ENCODE assay signal across 2 cellular contexts in the genomic region with DNA sequence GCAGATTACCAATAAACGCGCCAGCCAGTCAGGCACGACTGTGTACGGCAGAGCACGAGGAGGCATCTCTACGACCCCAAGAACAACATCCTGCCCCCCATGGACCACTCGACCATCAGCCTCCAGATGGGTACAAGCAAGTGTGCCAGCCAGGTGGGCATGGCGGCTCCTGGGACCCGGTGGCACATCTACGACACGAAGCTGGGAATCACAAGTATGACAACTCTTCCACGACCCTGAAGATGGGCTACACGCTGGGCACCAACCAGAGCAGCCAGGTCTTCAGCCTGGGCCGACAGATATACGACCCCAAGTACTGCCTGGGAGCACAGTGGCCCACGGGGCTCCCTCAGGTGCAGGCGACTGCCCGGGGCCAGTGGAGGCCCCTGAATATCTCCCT.
TF ChIP-seq lines count a peak whose summit lies in the region.

No MANE protein-coding gene starts in this region.

TF ChIP-seq in SK-N-SH, 30 proteins besides CTCF, POLR2A, EP300 and RAD21 (continued from another document):
- TF ChIP-seq, protein P1, sequence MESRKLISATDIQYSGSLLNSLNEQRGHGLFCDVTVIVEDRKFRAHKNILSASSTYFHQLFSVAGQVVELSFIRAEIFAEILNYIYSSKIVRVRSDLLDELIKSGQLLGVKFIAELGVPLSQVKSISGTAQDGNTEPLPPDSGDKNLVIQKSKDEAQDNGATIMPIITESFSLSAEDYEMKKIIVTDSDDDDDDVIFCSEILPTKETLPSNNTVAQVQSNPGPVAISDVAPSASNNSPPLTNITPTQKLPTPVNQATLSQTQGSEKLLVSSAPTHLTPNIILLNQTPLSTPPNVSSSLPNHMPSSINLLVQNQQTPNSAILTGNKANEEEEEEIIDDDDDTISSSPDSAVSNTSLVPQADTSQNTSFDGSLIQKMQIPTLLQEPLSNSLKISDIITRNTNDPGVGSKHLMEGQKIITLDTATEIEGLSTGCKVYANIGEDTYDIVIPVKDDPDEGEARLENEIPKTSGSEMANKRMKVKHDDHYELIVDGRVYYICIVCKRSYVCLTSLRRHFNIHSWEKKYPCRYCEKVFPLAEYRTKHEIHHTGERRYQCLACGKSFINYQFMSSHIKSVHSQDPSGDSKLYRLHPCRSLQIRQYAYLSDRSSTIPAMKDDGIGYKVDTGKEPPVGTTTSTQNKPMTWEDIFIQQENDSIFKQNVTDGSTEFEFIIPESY (IDR thresholded peaks at IDR 0.05; ENCODE audit: borderline replicate concordance, low read depth), result no peak

TF ChIP-seq in SK-N-SH treated with all-trans-retinoic acid at 6 μM for 48 hours, 23 proteins besides CTCF, POLR2A, EP300 and RAD21:
- TF ChIP-seq, protein P2, sequence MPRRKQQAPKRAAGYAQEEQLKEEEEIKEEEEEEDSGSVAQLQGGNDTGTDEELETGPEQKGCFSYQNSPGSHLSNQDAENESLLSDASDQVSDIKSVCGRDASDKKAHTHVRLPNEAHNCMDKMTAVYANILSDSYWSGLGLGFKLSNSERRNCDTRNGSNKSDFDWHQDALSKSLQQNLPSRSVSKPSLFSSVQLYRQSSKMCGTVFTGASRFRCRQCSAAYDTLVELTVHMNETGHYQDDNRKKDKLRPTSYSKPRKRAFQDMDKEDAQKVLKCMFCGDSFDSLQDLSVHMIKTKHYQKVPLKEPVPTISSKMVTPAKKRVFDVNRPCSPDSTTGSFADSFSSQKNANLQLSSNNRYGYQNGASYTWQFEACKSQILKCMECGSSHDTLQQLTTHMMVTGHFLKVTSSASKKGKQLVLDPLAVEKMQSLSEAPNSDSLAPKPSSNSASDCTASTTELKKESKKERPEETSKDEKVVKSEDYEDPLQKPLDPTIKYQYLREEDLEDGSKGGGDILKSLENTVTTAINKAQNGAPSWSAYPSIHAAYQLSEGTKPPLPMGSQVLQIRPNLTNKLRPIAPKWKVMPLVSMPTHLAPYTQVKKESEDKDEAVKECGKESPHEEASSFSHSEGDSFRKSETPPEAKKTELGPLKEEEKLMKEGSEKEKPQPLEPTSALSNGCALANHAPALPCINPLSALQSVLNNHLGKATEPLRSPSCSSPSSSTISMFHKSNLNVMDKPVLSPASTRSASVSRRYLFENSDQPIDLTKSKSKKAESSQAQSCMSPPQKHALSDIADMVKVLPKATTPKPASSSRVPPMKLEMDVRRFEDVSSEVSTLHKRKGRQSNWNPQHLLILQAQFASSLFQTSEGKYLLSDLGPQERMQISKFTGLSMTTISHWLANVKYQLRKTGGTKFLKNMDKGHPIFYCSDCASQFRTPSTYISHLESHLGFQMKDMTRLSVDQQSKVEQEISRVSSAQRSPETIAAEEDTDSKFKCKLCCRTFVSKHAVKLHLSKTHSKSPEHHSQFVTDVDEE (CRISPR knock-in tag; IDR thresholded peaks at IDR 0.05), result no peak
- TF ChIP-seq ZC3H10 (CRISPR knock-in tag; IDR thresholded peaks at IDR 0.05) (no peak), TOX (CRISPR knock-in tag; IDR thresholded peaks at IDR 0.05; ENCODE audit: borderline replicate concordance) (no peak), OSR1 (CRISPR knock-in tag; IDR thresholded peaks at IDR 0.05) (no peak), CSDC2 (CRISPR knock-in tag; IDR thresholded peaks at IDR 0.05) (no peak), ARNTL (CRISPR knock-in tag; IDR thresholded peaks at IDR 0.05; ENCODE audit: borderline replicate concordance, low read depth) (no peak), ZFP3 (CRISPR knock-in tag; IDR thresholded peaks at IDR 0.05) (no peak), GLIS3 (CRISPR knock-in tag; IDR thresholded peaks at IDR 0.05) (no peak), RARB (CRISPR knock-in tag; IDR thresholded peaks at IDR 0.05) (no peak), SNAI2 (CRISPR knock-in tag; IDR thresholded peaks at IDR 0.05) (no peak), ESRRG (CRISPR knock-in tag; IDR thresholded peaks at IDR 0.05) (no peak), BACH2 (CRISPR knock-in tag; IDR thresholded peaks at IDR 0.05; ENCODE audit: borderline replicate concordance) (no peak)
- TF ChIP-seq, protein P3, sequence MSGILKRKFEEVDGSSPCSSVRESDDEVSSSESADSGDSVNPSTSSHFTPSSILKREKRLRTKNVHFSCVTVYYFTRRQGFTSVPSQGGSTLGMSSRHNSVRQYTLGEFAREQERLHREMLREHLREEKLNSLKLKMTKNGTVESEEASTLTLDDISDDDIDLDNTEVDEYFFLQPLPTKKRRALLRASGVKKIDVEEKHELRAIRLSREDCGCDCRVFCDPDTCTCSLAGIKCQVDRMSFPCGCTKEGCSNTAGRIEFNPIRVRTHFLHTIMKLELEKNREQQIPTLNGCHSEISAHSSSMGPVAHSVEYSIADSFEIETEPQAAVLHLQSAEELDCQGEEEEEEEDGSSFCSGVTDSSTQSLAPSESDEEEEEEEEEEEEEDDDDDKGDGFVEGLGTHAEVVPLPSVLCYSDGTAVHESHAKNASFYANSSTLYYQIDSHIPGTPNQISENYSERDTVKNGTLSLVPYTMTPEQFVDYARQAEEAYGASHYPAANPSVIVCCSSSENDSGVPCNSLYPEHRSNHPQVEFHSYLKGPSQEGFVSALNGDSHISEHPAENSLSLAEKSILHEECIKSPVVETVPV (CRISPR knock-in tag; IDR thresholded peaks at IDR 0.05), result no peak
- TF ChIP-seq, protein P4, sequence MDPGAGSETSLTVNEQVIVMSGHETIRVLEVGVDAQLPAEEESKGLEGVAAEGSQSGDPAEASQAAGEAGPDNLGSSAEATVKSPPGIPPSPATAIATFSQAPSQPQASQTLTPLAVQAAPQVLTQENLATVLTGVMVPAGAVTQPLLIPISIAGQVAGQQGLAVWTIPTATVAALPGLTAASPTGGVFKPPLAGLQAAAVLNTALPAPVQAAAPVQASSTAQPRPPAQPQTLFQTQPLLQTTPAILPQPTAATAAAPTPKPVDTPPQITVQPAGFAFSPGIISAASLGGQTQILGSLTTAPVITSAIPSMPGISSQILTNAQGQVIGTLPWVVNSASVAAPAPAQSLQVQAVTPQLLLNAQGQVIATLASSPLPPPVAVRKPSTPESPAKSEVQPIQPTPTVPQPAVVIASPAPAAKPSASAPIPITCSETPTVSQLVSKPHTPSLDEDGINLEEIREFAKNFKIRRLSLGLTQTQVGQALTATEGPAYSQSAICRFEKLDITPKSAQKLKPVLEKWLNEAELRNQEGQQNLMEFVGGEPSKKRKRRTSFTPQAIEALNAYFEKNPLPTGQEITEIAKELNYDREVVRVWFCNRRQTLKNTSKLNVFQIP (CRISPR knock-in tag; IDR thresholded peaks at IDR 0.05; ENCODE audit: borderline replicate concordance, low read depth), result no peak
